Comparison of ENCODE assay signal across 8 cellular contexts in genomic region chr7:106112118-106112971, GRCh38. TPM values are rescaled to one million over a fixed set of nuclear protein-coding genes. Genes with fewer than 3 reads are reported as not detected.
DNase-seq lines count a peak whose midpoint lies in the region; TF ChIP-seq lines count a peak whose summit lies in the region.

TSS of gene SYPL1 (minus strand) at chr7:106112312. CDS start at chr7:106112208, 104 bp downstream.

- peaks cover 31% of the 10 kb centered on the region for H3K4me1 Mint-ChIP-seq in neural crest cell

- DNase-seq in EL (peak; percentile 93), GOT3 (lab: John Stamatoyannopoulos, UW) (peak; percentile 58), LoVo (ENCODE audit: low spot score) (peak; percentile 99), fibroblast of the conjunctiva (ENCODE audit: low read depth) (peak; percentile 86), neural crest cell (ENCODE audit: low read depth, low spot score) (peak; percentile 83)
- DNase-seq in activated effector memory CD4-positive, alpha-beta T cell treated with Interleukin-2 at 50 U/mL for 16 hours = peak; percentile 92

- peak; percentile 83 for TF ChIP-seq POLR2A in Raji (IDR thresholded peaks at IDR 0.05; ENCODE audit: insufficient read depth, low read depth, low read length)

- peak within 1 kb of the TSS; percentile 92 for H3K4me3 Mint-ChIP-seq in neural crest cell

- H3K9ac ChIP-seq in stomach smooth muscle (ENCODE audit: low read length in 2 of 2) = peak within 1 kb of the TSS; percentile 86 to 87

- H3K9me3 ChIP-seq in stomach smooth muscle (ENCODE audit: control insufficient read depth in 2 of 2, low read length in 2 of 2) = no peaks in the 10 kb centered on the region

- H3K27ac ChIP-seq in stomach smooth muscle (ENCODE audit: low read length) = peak within 1 kb of the TSS; percentile 90

- H3K4me1 ChIP-seq in stomach smooth muscle (ENCODE audit: control insufficient read depth, insufficient read depth, low read length) = peaks cover 17% of the 10 kb centered on the region

- peak within 1 kb of the TSS; percentile 98 for H3K27ac Mint-ChIP-seq in neural crest cell (ENCODE audit: unreplicated experiment)

- no peaks in the 10 kb centered on the region for H3K36me3 ChIP-seq in stomach smooth muscle (ENCODE audit: control insufficient read depth in 2 of 2, insufficient read depth in 2 of 2, low read length in 2 of 2)

- H3K4me3 ChIP-seq in stomach smooth muscle (ENCODE audit: low read length in 2 of 2) = peak within 1 kb of the TSS; percentile 89 to 90

- no peaks in the 10 kb centered on the region for H3K36me3 Mint-ChIP-seq in neural crest cell (ENCODE audit: low read depth)

- H3K27me3 Mint-ChIP-seq in neural crest cell (ENCODE audit: low read depth) = no peaks in the 10 kb centered on the region

- H3K27me3 ChIP-seq in stomach smooth muscle (ENCODE audit: control insufficient read depth in 1 of 2, insufficient read depth in 2 of 2, low read length in 2 of 2) = no peaks in the 10 kb centered on the region

- H3K9me3 Mint-ChIP-seq in neural crest cell = no peaks in the 10 kb centered on the region

- TF ChIP-seq CTCF in neural crest cell (conservative IDR thresholded peaks at IDR 0.05) = no peak

RNA-seq across cellular contexts. Expression of gene SYPL1, which starts in this region (rescaled TPM):
- total RNA-seq in neural crest cell = 39.4 and 42.2 TPM in 2 replicates

Comparison
In these comparisons a context has a peak if more than half of its experiments do, and no peak if none do; other contexts are left out.
1. Peak in every context shown above with its lines: DNase-seq, H3K4me3 ChIP-seq and H3K27ac ChIP-seq.